Comparison of ENCODE assay signal across 22 cellular contexts in genomic region chr6:54243699-54244098, GRCh38.
"Had no signal": no experiment of that assay in that cellular context is flagged by ENCODE, and none has a peak within 500 bp of the region (broad histone marks: within the 10 kb centered on the region; RNA-seq: fewer than 3 reads in every experiment).

No MANE protein-coding gene starts in this region.

- H3K27ac ChIP-seq: brain microvascular endothelial cell had no signal

- DNase-seq: activated CD4-positive, alpha-beta memory T cell treated with anti-CD3 and anti-CD28 coated beads for 36 hours; activated CD4-positive, alpha-beta T cell treated with anti-CD3 and anti-CD28 coated beads for 36 hours; activated CD4-positive, alpha-beta T cell treated with anti-CD3 and anti-CD28 coated beads, Interleukin-2, amount 10 ng/mL, durations not matched to agents 7 days and 5 days; activated CD8-positive, alpha-beta memory T cell treated with anti-CD3 and anti-CD28 coated beads, Interleukin-2, amount 50 U/mL, for 4 hours; activated gamma-delta T cell treated with Interleukin-2 at 50 U/mL for 16 hours; activated naive CD4-positive, alpha-beta T cell treated with anti-CD3 and anti-CD28 coated beads for 36 hours; activated T-cell treated with anti-CD3 and anti-CD28 coated beads for 4 hours; activated T-cell treated with anti-CD3 and anti-CD28 coated beads, Interleukin-2, amount 50 U/mL, for 4 hours; amniotic stem cell; aorta; brain microvascular endothelial cell; NCI-H1436; NCI-H1694; NCI-H1930; NCI-H2081 treated with DMSO at 0.1 percent for 48 hours; NCI-H226; SIG-M5 had no signal

- H3K27me3 ChIP-seq: brain microvascular endothelial cell had no signal

- ATAC-seq: activated CD4-positive, alpha-beta T cell treated with anti-CD3 and anti-CD28 coated beads for 36 hours; activated CD4-positive, CD25-positive, alpha-beta regulatory T cell treated with anti-CD3 and anti-CD28 coated beads, Interleukin-2, amount 50 U/mL, for 24 hours; activated naive CD4-positive, alpha-beta T cell treated with anti-CD3 and anti-CD28 coated beads, Interleukin-2, amount 50 U/mL, for 72 hours; activated T-cell treated with anti-CD3 and anti-CD28 coated beads, Interleukin-2, amount 50 U/mL, for 4 hours; K562; Panc1; WTC11 had no signal

- H3K36me3 ChIP-seq: brain microvascular endothelial cell had no signal

- H3K4me3 ChIP-seq: K562 had no signal
